Comparison of ENCODE assay signal across 8 cellular contexts in genomic region chr11:60906132-60906972, GRCh38. TPM values are rescaled to one million over a fixed set of nuclear protein-coding genes. Genes with fewer than 3 reads are reported as not detected.
DNase-seq lines count a peak whose midpoint lies in the region; ATAC-seq and TF ChIP-seq lines count a peak whose summit lies in the region.

Gene PRPF19, minus strand, starts transcription at chr11:60906585. Its CDS starts 203 bp downstream, at chr11:60906382.

- WGBS in right lobe of liver (ENCODE audit: insufficient coverage, low coverage, low lambda C conversion rate, missing lambda C conversion rate): 0% methylated on average over 23 of the region's 75 CpGs

- peaks cover 0 to 16% (median 7%) of the 10 kb centered on the region in 4 donors for H3K4me1 ChIP-seq in right lobe of liver

- peaks cover 0 to 24% (median 7%) of the 10 kb centered on the region in 4 donors for H3K36me3 ChIP-seq in right lobe of liver

- peak within 1 kb of the TSS; percentile 78 to 91 (median 88) for H3K27ac ChIP-seq in right lobe of liver

- no peak for TF ChIP-seq CTCF in right lobe of liver (IDR thresholded peaks at IDR 0.05)

- H3K9me3 ChIP-seq in right lobe of liver: no peaks in the 10 kb centered on the region

- peak; percentile 72 for ATAC-seq in GM19395 (IDR thresholded peaks at IDR 0.05; ENCODE audit: unreplicated experiment)
- peak; percentile 68 for ATAC-seq in HG03565 (IDR thresholded peaks at IDR 0.05; ENCODE audit: unreplicated experiment)
- ATAC-seq in right lobe of liver: peak; percentile 94 to 97 (median 96)

- intact Hi-C loops in right lobe of liver (cut with DNase I): no loop called here

- no peaks in the 10 kb centered on the region for H3K27me3 ChIP-seq in right lobe of liver

- DNase-seq in C1 segment of cervical spinal cord (lab: John Stamatoyannopoulos, UW) (peak; percentile 69 to 98 (median 96)), NCI-H774 (lab: John Stamatoyannopoulos, UW) (peak; percentile 96), dermis microvascular lymphatic vessel endothelial cell (ENCODE audit: low read depth in 2 of 2) (peak; percentile 95 to 98), right lobe of liver (peak; percentile 96 to 98 (median 98))
- DNase-seq in activated CD4-positive, alpha-beta T cell treated with anti-CD3 and anti-CD28 coated beads, Interleukin-2, amount 50 U/mL, for 4 hours: peak; percentile 97 to 98
- peak; percentile 97 to 98 for DNase-seq in stimulated activated CD4-positive, alpha-beta T cell treated with anti-CD3 and anti-CD28 coated beads, Interleukin-4, amount 100 ng/mL, for 4 hours

- peak; percentile 87 for TF ChIP-seq POLR2A in right lobe of liver (IDR thresholded peaks at IDR 0.05)

- H3K4me3 ChIP-seq in right lobe of liver: peak within 1 kb of the TSS; percentile 75 to 100 (median 99)

RNA-seq across cellular contexts. Expression of gene PRPF19, which starts in this region (rescaled TPM):
- total RNA-seq in dermis microvascular lymphatic vessel endothelial cell (51.6 and 66.2 TPM in 2 replicates), right lobe of liver (10 to 100 TPM; 45.5 to 82.6 (median 48.3) TPM)

Comparison
In these comparisons a context has a peak if more than half of its experiments do, and no peak if none do; other contexts are left out.
1. Peak in every context shown above with its lines: DNase-seq, ATAC-seq, H3K4me3 ChIP-seq and H3K27ac ChIP-seq.